Comparison of ENCODE assay signal across 23 cellular contexts in the genomic region with DNA sequence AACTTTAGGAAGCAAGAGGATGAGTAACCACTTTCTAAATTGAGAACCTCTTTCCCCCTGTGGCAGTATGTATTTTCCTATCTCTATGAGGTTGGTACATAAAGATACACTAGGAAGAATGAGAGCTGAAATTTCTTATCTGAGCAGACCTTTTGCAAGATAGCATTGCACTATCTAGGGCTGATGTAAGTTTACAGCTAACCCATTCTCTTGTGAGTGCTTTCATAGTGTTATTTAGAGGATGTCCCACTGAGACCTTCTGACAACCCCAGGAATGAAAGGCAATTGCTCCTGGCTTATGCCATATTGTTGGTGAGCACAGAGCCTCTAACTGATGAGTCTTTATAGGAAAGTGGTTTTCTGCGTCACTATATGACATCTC.
"Had no signal": no experiment of that assay in that cellular context is flagged by ENCODE, and none has a peak within 500 bp of the region (broad histone marks: within the 10 kb centered on the region; RNA-seq: fewer than 3 reads in every experiment).

No MANE protein-coding gene starts in this region.

- H3K4me3 Mint-ChIP-seq: activated naive CD8-positive, alpha-beta T cell; activated T-cell treated with anti-CD3 and anti-CD28 coated beads, Interleukin-2, amount 50 U/mL, for 72 hours; central memory CD8-positive, alpha-beta T cell; dendritic cell treated with granulocyte-macrophage colony-stimulating factor and Interleukin-4, amounts not matched to agents 40 ng/mL and 50 ng/mL, for 4 days; mesothelial cell of epicardium; naive B cell; neural crest cell; T-helper 17 cell had no signal

- H3K27me3 Mint-ChIP-seq: activated naive CD8-positive, alpha-beta T cell; central memory CD8-positive, alpha-beta T cell; dendritic cell treated with granulocyte-macrophage colony-stimulating factor and Interleukin-4, amounts not matched to agents 40 ng/mL and 50 ng/mL, for 4 days; naive B cell; T-helper 17 cell had no signal

- H3K27ac Mint-ChIP-seq: activated naive CD8-positive, alpha-beta T cell; activated T-cell treated with anti-CD3 and anti-CD28 coated beads, Interleukin-2, amount 50 U/mL, for 72 hours; dendritic cell treated with granulocyte-macrophage colony-stimulating factor and Interleukin-4, amounts not matched to agents 40 ng/mL and 50 ng/mL, for 4 days; mesothelial cell of epicardium; naive B cell; T-helper 17 cell had no signal

- DNase-seq: activated CD4-positive, alpha-beta T cell treated with anti-CD3 and anti-CD28 coated beads for 4 hours; activated CD4-positive, alpha-beta T cell treated with anti-CD3 and anti-CD28 coated beads, Interleukin-2, amount 50 U/mL, for 4 hours; activated naive CD4-positive, alpha-beta T cell; activated T-cell treated with anti-CD3 and anti-CD28 coated beads for 4 hours; activated T-cell treated with anti-CD3 and anti-CD28 coated beads, Interleukin-2, amount 50 U/mL, for 72 hours; anterior cingulate cortex; esophagus squamous epithelium; islet precursor cell; left ventricle myocardium superior; naive B cell; occipital lobe; right cardiac atrium; spleen; stimulated activated naive CD8-positive, alpha-beta T cell treated with anti-CD3 and anti-CD28 coated beads, Interleukin-15, Interleukin-2, amounts not matched to agents 100 U/mL and 50 U/mL, for 24 hours; T-helper 17 cell; T1000; testis; trophoblast cell had no signal

- H3K4me1 ChIP-seq: esophagus squamous epithelium, spleen, testis had no signal

- ATAC-seq: activated T-cell treated with anti-CD3 and anti-CD28 coated beads, Interleukin-2, amount 50 U/mL, for 72 hours; left ventricle myocardium superior; right cardiac atrium; stimulated activated naive CD8-positive, alpha-beta T cell treated with anti-CD3 and anti-CD28 coated beads, Interleukin-15, Interleukin-2, amounts not matched to agents 100 U/mL and 50 U/mL, for 24 hours; T-helper 17 cell had no signal

- H3K36me3 ChIP-seq: esophagus squamous epithelium, spleen had no signal

- H3K4me3 ChIP-seq: esophagus squamous epithelium, spleen, testis had no signal

- H3K4me1 Mint-ChIP-seq: central memory CD8-positive, alpha-beta T cell; mesothelial cell of epicardium; naive B cell; T-helper 17 cell had no signal

- H3K36me3 Mint-ChIP-seq: activated naive CD8-positive, alpha-beta T cell; mesothelial cell of epicardium; naive B cell had no signal

- H3K27ac ChIP-seq: esophagus squamous epithelium, spleen, testis had no signal

- H3K9me3 ChIP-seq: testis had no signal

- H3K27me3 ChIP-seq: esophagus squamous epithelium, spleen, testis had no signal

- H3K9me3 Mint-ChIP-seq: mesothelial cell of epicardium, neural crest cell had no signal
